In genomic region chr2:138974651-138975050, GRCh38 we compare ENCODE assay signal across 28 cellular contexts.
A peak's percentile ranks its signal among the peaks of the same experiment; 100 is the strongest.
DNase-seq lines count a peak whose midpoint lies in the region; ATAC-seq and TF ChIP-seq lines count a peak whose summit lies in the region.
"Had no signal": no experiment of that assay in that cellular context is flagged by ENCODE, and none has a peak within 500 bp of the region (broad histone marks: within the 10 kb centered on the region; RNA-seq: fewer than 3 reads in every experiment).

No MANE protein-coding gene starts in this region.

- ATAC-seq in GM18907 (IDR thresholded peaks at IDR 0.05; ENCODE audit: unreplicated experiment), result no peak
- no peak for ATAC-seq in GM19395 (IDR thresholded peaks at IDR 0.05; ENCODE audit: unreplicated experiment)
- ATAC-seq: A549, gastroesophageal sphincter, HepG2, lower lobe of right lung, mucosa of descending colon, sciatic nerve had no signal

- peaks cover 23% of the 10 kb centered on the region for H3K4me1 Mint-ChIP-seq in osteocyte (ENCODE audit: unreplicated experiment)
- no peaks in the 10 kb centered on the region for H3K4me1 Mint-ChIP-seq in activated T-helper 2 cell treated with anti-CD3 and anti-CD28 coated beads, Interferon-gamma antibody, Interleukin-2, Interleukin-4, amounts not matched to agents 10 μg/mL and 5 μg/mL and 100 μg/mL, durations not matched to agents 14 hours and 24 hours and 36 hours (ENCODE audit: low read depth)
- H3K4me1 Mint-ChIP-seq: neural crest cell had no signal

- peak overlapping the region; percentile 41 for H3K4me3 Mint-ChIP-seq in osteocyte (ENCODE audit: unreplicated experiment)
- H3K4me3 Mint-ChIP-seq in activated T-helper 2 cell treated with anti-CD3 and anti-CD28 coated beads, Interferon-gamma antibody, Interleukin-2, Interleukin-4, amounts not matched to agents 10 μg/mL and 5 μg/mL and 100 μg/mL, durations not matched to agents 14 hours and 24 hours and 36 hours (ENCODE audit: low read depth), result no peak overlapping the region
- H3K4me3 Mint-ChIP-seq: activated naive CD4-positive, alpha-beta T cell treated with anti-CD3 and anti-CD28 coated beads for 36 hours; neural crest cell had no signal

- H3K27ac Mint-ChIP-seq in osteocyte (ENCODE audit: unreplicated experiment), result peak overlapping the region; percentile 78
- H3K27ac Mint-ChIP-seq in activated T-helper 2 cell treated with anti-CD3 and anti-CD28 coated beads, Interferon-gamma antibody, Interleukin-2, Interleukin-4, amounts not matched to agents 10 μg/mL and 5 μg/mL and 100 μg/mL, durations not matched to agents 14 hours and 24 hours and 36 hours, result no peak overlapping the region
- H3K27ac Mint-ChIP-seq: activated naive CD4-positive, alpha-beta T cell treated with anti-CD3 and anti-CD28 coated beads for 36 hours had no signal

- H3K9me3 Mint-ChIP-seq in osteocyte (ENCODE audit: unreplicated experiment), result peaks cover 10% of the 10 kb centered on the region
- peaks cover 15% of the 10 kb centered on the region for H3K9me3 Mint-ChIP-seq in activated T-helper 2 cell treated with anti-CD3 and anti-CD28 coated beads, Interferon-gamma antibody, Interleukin-2, Interleukin-4, amounts not matched to agents 10 μg/mL and 5 μg/mL and 100 μg/mL, durations not matched to agents 14 hours and 24 hours and 36 hours

- TF ChIP-seq CTCF in fibroblast of pulmonary artery (IDR thresholded peaks at IDR 0.05; ENCODE audit: low read length, missing control alignments) (no peak), osteocyte (IDR thresholded peaks at IDR 0.05) (no peak)

- no peak overlapping the region for H3K4me3 ChIP-seq in fibroblast of pulmonary artery (replicated peaks; ENCODE audit: low read depth, low read length)
- H3K4me3 ChIP-seq: A549, gastroesophageal sphincter, GM23248, lower lobe of right lung, mucosa of descending colon, upper lobe of left lung had no signal

- intact Hi-C loops in activated T-helper 2 cell treated with anti-CD3 and anti-CD28 coated beads, Interferon-gamma antibody, Interleukin-2, Interleukin-4, amounts not matched to agents 10 μg/mL and 5 μg/mL and 100 μg/mL, durations not matched to agents 14 hours and 24 hours and 36 hours (cut with micrococcal nuclease), result no loop called here

- DNase-seq in HS-27A (ENCODE audit: low read depth), result peak; percentile 92
- peak; percentile 52 for DNase-seq in amniotic stem cell (lab: John Stamatoyannopoulos, UW)
- peak; percentile 10 for DNase-seq in fibroblast of pulmonary artery (ENCODE audit: low read depth)
- DNase-seq in osteocyte (ENCODE audit: extremely low spot score, unreplicated experiment), result no peak
- DNase-seq in stimulated activated CD4-positive, alpha-beta T cell treated with anti-CD3 and anti-CD28 coated beads, Interleukin-2, amount 100 ng/mL, for 24 hours, result no peak
- DNase-seq in activated T-helper 2 cell treated with anti-CD3 and anti-CD28 coated beads, Interferon-gamma antibody, Interleukin-2, Interleukin-4, amounts not matched to agents 10 μg/mL and 5 μg/mL and 100 μg/mL, durations not matched to agents 14 hours and 24 hours and 36 hours (ENCODE audit: low spot score), result no peak
- DNase-seq: activated CD4-positive, alpha-beta T cell treated with anti-CD3 and anti-CD28 coated beads for 4 hours; activated naive CD4-positive, alpha-beta T cell treated with anti-CD3 and anti-CD28 coated beads for 36 hours; activated T-cell treated with anti-CD3 and anti-CD28 coated beads, Interleukin-2, amount 50 U/mL, for 48 hours; anterior cingulate cortex; BE2C; effector CD4-positive, alpha-beta T cell; GM23248; Kasumi-1; lower lobe of right lung; mucosa of descending colon; NCI-H1694 treated with DMSO at 0.1 percent for 48 hours; NCI-H69; RPMI8226; substantia nigra; upper lobe of left lung had no signal

- peaks cover 1% of the 10 kb centered on the region for H3K36me3 Mint-ChIP-seq in osteocyte (ENCODE audit: unreplicated experiment)
- H3K36me3 Mint-ChIP-seq in activated T-helper 2 cell treated with anti-CD3 and anti-CD28 coated beads, Interferon-gamma antibody, Interleukin-2, Interleukin-4, amounts not matched to agents 10 μg/mL and 5 μg/mL and 100 μg/mL, durations not matched to agents 14 hours and 24 hours and 36 hours (ENCODE audit: low read depth), result no peaks in the 10 kb centered on the region

- H3K27me3 Mint-ChIP-seq in osteocyte (ENCODE audit: unreplicated experiment), result peaks cover 3% of the 10 kb centered on the region
- H3K27me3 Mint-ChIP-seq in activated T-helper 2 cell treated with anti-CD3 and anti-CD28 coated beads, Interferon-gamma antibody, Interleukin-2, Interleukin-4, amounts not matched to agents 10 μg/mL and 5 μg/mL and 100 μg/mL, durations not matched to agents 14 hours and 24 hours and 36 hours (ENCODE audit: low read depth), result no peaks in the 10 kb centered on the region

Comparison
In these comparisons a context has a peak if more than half of its experiments do, and no peak if none do; other contexts are left out.
1. DNase-seq: peak in HS-27A (single experiment), amniotic stem cell (single experiment) and fibroblast of pulmonary artery (single experiment); none in osteocyte (single experiment), stimulated activated CD4-positive, alpha-beta T cell treated with anti-CD3 and anti-CD28 coated beads, Interleukin-2, amount 100 ng/mL, for 24 hours (0 of 2) and activated T-helper 2 cell treated with anti-CD3 and anti-CD28 coated beads, Interferon-gamma antibody, Interleukin-2, Interleukin-4, amounts not matched to agents 10 μg/mL and 5 μg/mL and 100 μg/mL, durations not matched to agents 14 hours and 24 hours and 36 hours (single experiment).